1 cellular context compared by ENCODE assay signal in genomic region chr2:235170536-235171510, GRCh38.
TF ChIP-seq lines count a peak whose summit lies in the region.

No MANE protein-coding gene starts in this region.

TF ChIP-seq in IMR-90, 13 proteins besides CTCF, POLR2A, EP300 and RAD21 (continued from another document):
- no peak for TF ChIP-seq CEBPB (IDR thresholded peaks at IDR 0.05; ENCODE audit: low read depth, low read length)
- TF ChIP-seq FOS (IDR thresholded peaks at IDR 0.05; ENCODE audit: low read depth, low read length) = no peak
- no peak for TF ChIP-seq SMC3 (IDR thresholded peaks at IDR 0.05; ENCODE audit: low read depth, low read length)
- TF ChIP-seq ELK1 (IDR thresholded peaks at IDR 0.05; ENCODE audit: borderline replicate concordance, low read depth, low read length) = no peak
